ENCODE assay signal across 12 cellular contexts in the genomic region with DNA sequence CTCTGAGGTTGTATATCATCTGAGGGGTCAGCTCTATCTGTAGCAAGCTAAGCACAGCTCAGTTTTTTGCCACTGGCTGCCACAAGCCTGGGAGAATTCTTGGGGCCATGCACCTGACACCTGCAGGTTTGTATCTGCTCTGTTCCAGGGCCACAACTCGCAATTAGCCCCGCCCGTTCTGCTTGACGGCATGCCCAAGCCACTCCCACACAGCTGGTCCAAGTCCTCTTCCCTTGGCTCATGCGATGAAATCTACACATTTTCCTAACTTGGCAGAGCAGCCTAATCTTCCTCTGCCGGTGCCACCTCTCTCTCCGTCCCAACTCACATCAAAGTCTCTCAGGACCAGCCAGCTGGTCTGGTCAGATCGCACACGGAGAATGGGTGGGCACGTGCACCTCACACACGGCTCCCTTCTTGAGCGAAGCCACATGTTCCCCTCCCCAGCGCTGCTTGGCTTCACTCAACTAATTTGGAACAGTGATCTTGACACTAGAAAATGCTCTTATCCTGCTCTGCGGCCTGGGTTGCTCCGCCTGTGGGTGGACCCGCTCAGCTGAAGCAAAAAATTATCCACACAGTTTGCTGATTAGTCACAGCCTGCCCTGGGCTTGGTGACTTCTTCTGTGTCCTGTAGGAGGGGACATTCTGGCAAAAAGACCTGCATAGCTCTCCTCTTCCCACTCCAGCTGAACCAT.
DNase-seq lines count a peak whose midpoint lies in the region; ATAC-seq, FAIRE-seq and TF ChIP-seq lines count a peak whose summit lies in the region.
"Had no signal": no experiment of that assay in that cellular context is flagged by ENCODE, and none has a peak within 500 bp of the region (broad histone marks: within the 10 kb centered on the region; RNA-seq: fewer than 3 reads in every experiment).

No MANE protein-coding gene starts in this region.

- no peak for DNase-seq in A549 (ENCODE audit: low read depth in 1 of 2, low spot score in 1 of 2)
- peak; percentile 41 for DNase-seq in NCI-H524 treated with DMSO at 0.1 percent for 48 hours (lab: John Stamatoyannopoulos, UW)
- DNase-seq in left ventricle myocardium inferior = peak; percentile 35
- DNase-seq in activated effector memory CD4-positive, alpha-beta T cell treated with Interleukin-2 at 50 U/mL for 16 hours = no peak
- DNase-seq in activated CD4-positive, alpha-beta T cell treated with anti-CD3 and anti-CD28 coated beads, Interleukin-2, amount 10 ng/mL, durations not matched to agents 24 days and 14 days = no peak
- no peak for DNase-seq in left lobe of liver (ENCODE audit: low spot score)
- DNase-seq: effector memory CD4-positive, alpha-beta T cell; SHP77 treated with DMSO at 0.1 percent for 48 hours had no signal

- H3K36me3 Mint-ChIP-seq in activated CD4-positive, alpha-beta T cell treated with anti-CD3 and anti-CD28 coated beads, Interleukin-2, amount 10 ng/mL, durations not matched to agents 24 days and 14 days (ENCODE audit: low read depth) = no peaks in the 10 kb centered on the region
- H3K36me3 Mint-ChIP-seq: natural killer cell treated with Interleukin-12 subunit alpha and Interleukin-12 subunit beta and Interleukin-15 and Interleukin-18, amount 100 ng/mL, for 72 hours had no signal

- WGBS in A549 (ENCODE audit: missing lambda C conversion rate) = 42% methylated on average over 16 of the region's 16 CpGs

- TF ChIP-seq CTCF in A549 (IDR thresholded peaks at IDR 0.05) (no peak), left ventricle myocardium inferior (IDR thresholded peaks at IDR 0.05; ENCODE audit: borderline replicate concordance) (no peak)

- TF ChIP-seq EP300 in A549 (IDR thresholded peaks at IDR 0.05) = no peak

- no peak for TF ChIP-seq POLR2A in A549 (IDR thresholded peaks at IDR 0.05; ENCODE audit: low read length)

- no peaks in the 10 kb centered on the region for H3K4me1 Mint-ChIP-seq in activated CD4-positive, alpha-beta T cell treated with anti-CD3 and anti-CD28 coated beads, Interleukin-2, amount 10 ng/mL, durations not matched to agents 24 days and 14 days

- ATAC-seq in A549 = peak; percentile 13 to 46; a peak in 1 of 6 replicates
- ATAC-seq in GM21360 (IDR thresholded peaks at IDR 0.05; ENCODE audit: unreplicated experiment) = peak; percentile 67
- ATAC-seq in GM18858 (IDR thresholded peaks at IDR 0.05; ENCODE audit: unreplicated experiment) = no peak
- no peak for ATAC-seq in left lobe of liver
- ATAC-seq: K562; natural killer cell treated with Interleukin-12 subunit alpha and Interleukin-12 subunit beta and Interleukin-15 and Interleukin-18, amount 100 ng/mL, for 72 hours had no signal

- FAIRE-seq in A549 (lab: Jason Lieb, UNC) = no peak
- FAIRE-seq: K562 had no signal

- intact Hi-C loops in left ventricle myocardium inferior (cut with micrococcal nuclease) = no loop called here
- intact Hi-C loops in activated CD4-positive, alpha-beta T cell treated with anti-CD3 and anti-CD28 coated beads, Interleukin-2, amount 10 ng/mL, durations not matched to agents 24 days and 14 days (cut with micrococcal nuclease) = no loop called here

- H3K4me3 Mint-ChIP-seq in activated CD4-positive, alpha-beta T cell treated with anti-CD3 and anti-CD28 coated beads, Interleukin-2, amount 10 ng/mL, durations not matched to agents 24 days and 14 days = no peak overlapping the region
- H3K4me3 Mint-ChIP-seq: natural killer cell treated with Interleukin-12 subunit alpha and Interleukin-12 subunit beta and Interleukin-15 and Interleukin-18, amount 100 ng/mL, for 72 hours had no signal

- H3K36me3 ChIP-seq in left ventricle myocardium inferior = no peaks in the 10 kb centered on the region

- H3K4me1 ChIP-seq in A549 (no peaks in the 10 kb centered on the region), left ventricle myocardium inferior (no peaks in the 10 kb centered on the region)

- no peak for TF ChIP-seq RAD21 in A549 (conservative IDR thresholded peaks at IDR 0.05 in 1 of 2, IDR thresholded peaks at IDR 0.05 in 1 of 2)

- H3K9me3 ChIP-seq in A549 (no peaks in the 10 kb centered on the region), left ventricle myocardium inferior (replicated peaks) (peaks cover 5% of the 10 kb centered on the region)

- H3K4me2 ChIP-seq in A549 = 0 out of 3 replicates have a peak overlapping the region, but pooled peaks have one; percentile 14

- H3K4me3 ChIP-seq in A549 = no peak overlapping the region
- no peak overlapping the region for H3K4me3 ChIP-seq in left ventricle myocardium inferior
- H3K4me3 ChIP-seq: K562 had no signal

- H3K27ac ChIP-seq in A549 (no peak overlapping the region), left ventricle myocardium inferior (replicated peaks) (no peak overlapping the region)

- CTCF ChIA-PET in A549 (lab: Yijun Ruan, JAX) = interaction anchor here (0.8 to 1.2 kb wide), 5 partner anchors 8 to 84 kb away, joined by 3 to 5 read pairs (median 3); no protein-coding TSS in a partner anchor

- no peak overlapping the region for H3K27ac Mint-ChIP-seq in activated CD4-positive, alpha-beta T cell treated with anti-CD3 and anti-CD28 coated beads, Interleukin-2, amount 10 ng/mL, durations not matched to agents 24 days and 14 days
- H3K27ac Mint-ChIP-seq: natural killer cell treated with Interleukin-12 subunit alpha and Interleukin-12 subunit beta and Interleukin-15 and Interleukin-18, amount 100 ng/mL, for 72 hours had no signal

- no peaks in the 10 kb centered on the region for H3K27me3 ChIP-seq in left ventricle myocardium inferior (ENCODE audit: low read depth)

- no peaks in the 10 kb centered on the region for H3K9me3 Mint-ChIP-seq in activated CD4-positive, alpha-beta T cell treated with anti-CD3 and anti-CD28 coated beads, Interleukin-2, amount 10 ng/mL, durations not matched to agents 24 days and 14 days
- H3K9me3 Mint-ChIP-seq: natural killer cell treated with Interleukin-12 subunit alpha and Interleukin-12 subunit beta and Interleukin-15 and Interleukin-18, amount 100 ng/mL, for 72 hours had no signal

- H3K27me3 Mint-ChIP-seq in activated CD4-positive, alpha-beta T cell treated with anti-CD3 and anti-CD28 coated beads, Interleukin-2, amount 10 ng/mL, durations not matched to agents 24 days and 14 days = peaks cover 13% of the 10 kb centered on the region

- POLR2A ChIA-PET in A549 (lab: Yijun Ruan, JAX) = no interaction called here

TF ChIP-seq in A549, 52 proteins besides CTCF, POLR2A, EP300 and RAD21:
- TF ChIP-seq JUN (IDR thresholded peaks at IDR 0.05) (no peak), NFE2L2 (conservative IDR thresholded peaks at IDR 0.05; ENCODE audit: low read length) (no peak), HEYL (CRISPR knock-in tag; IDR thresholded peaks at IDR 0.05) (no peak), RCOR1 (IDR thresholded peaks at IDR 0.05; ENCODE audit: low read depth, low read length) (no peak)
- TF ChIP-seq, protein P1, sequence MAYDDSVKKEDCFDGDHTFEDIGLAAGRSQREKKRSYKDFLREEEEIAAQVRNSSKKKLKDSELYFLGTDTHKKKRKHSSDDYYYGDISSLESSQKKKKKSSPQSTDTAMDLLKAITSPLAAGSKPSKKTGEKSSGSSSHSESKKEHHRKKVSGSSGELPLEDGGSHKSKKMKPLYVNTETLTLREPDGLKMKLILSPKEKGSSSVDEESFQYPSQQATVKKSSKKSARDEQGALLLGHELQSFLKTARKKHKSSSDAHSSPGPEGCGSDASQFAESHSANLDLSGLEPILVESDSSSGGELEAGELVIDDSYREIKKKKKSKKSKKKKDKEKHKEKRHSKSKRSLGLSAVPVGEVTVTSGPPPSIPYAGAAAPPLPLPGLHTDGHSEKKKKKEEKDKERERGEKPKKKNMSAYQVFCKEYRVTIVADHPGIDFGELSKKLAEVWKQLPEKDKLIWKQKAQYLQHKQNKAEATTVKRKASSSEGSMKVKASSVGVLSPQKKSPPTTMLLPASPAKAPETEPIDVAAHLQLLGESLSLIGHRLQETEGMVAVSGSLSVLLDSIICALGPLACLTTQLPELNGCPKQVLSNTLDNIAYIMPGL (CRISPR knock-in tag; IDR thresholded peaks at IDR 0.05; ENCODE audit: borderline replicate concordance) = no peak

Comparison
In these comparisons a context has a peak if more than half of its experiments do, and no peak if none do; other contexts are left out.
1. ATAC-seq: peak in A549 (2 of 2) and GM21360 (single experiment); none in GM18858 (single experiment) and left lobe of liver (single experiment).
2. DNase-seq: peak in NCI-H524 treated with DMSO at 0.1 percent for 48 hours (single experiment) and left ventricle myocardium inferior (single experiment); none in A549 (0 of 2), activated effector memory CD4-positive, alpha-beta T cell treated with Interleukin-2 at 50 U/mL for 16 hours (single experiment), activated CD4-positive, alpha-beta T cell treated with anti-CD3 and anti-CD28 coated beads, Interleukin-2, amount 10 ng/mL, durations not matched to agents 24 days and 14 days (single experiment) and left lobe of liver (single experiment).